8 cellular contexts compared by ENCODE assay signal in genomic region chr17:28901866-28902818, GRCh38. TPM values are rescaled to one million over a fixed set of nuclear protein-coding genes. Genes with fewer than 3 reads are reported as not detected.
A peak's percentile ranks its signal among the peaks of the same experiment; 100 is the strongest.
DNase-seq lines count a peak whose midpoint lies in the region; ATAC-seq and TF ChIP-seq lines count a peak whose summit lies in the region.

No MANE protein-coding gene starts in this region.

- no peak for TF ChIP-seq CTCF in heart left ventricle (IDR thresholded peaks at IDR 0.05)

- peak overlapping the region; percentile 76 to 97 (median 90) for H3K4me2 ChIP-seq in BLaER1 treated with 17β-estradiol and CSF1 and Interleukin-3, amounts not matched to agents 10 nM and 100 nM

- peaks cover 40 to 59% (median 49%) of the 10 kb centered on the region in 10 experiments for H3K4me1 ChIP-seq in BLaER1 treated with 17β-estradiol and CSF1 and Interleukin-3, amounts not matched to agents 10 nM and 100 nM
- peaks cover 0 to 36% (median 19%) of the 10 kb centered on the region in 12 donors for H3K4me1 ChIP-seq in heart left ventricle
- peaks cover 11% of the 10 kb centered on the region for H3K4me1 ChIP-seq in rectal smooth muscle tissue (ENCODE audit: control insufficient read depth, insufficient read depth, low read length)

- H3K27ac Mint-ChIP-seq in activated naive CD4-positive, alpha-beta T cell treated with anti-CD3 and anti-CD28 coated beads, Interleukin-2, amount 10 ng/mL, durations not matched to agents 7 days and 5 days, result peak overlapping the region; percentile 94

- H3K4me3 ChIP-seq in BLaER1 treated with 17β-estradiol and CSF1 and Interleukin-3, amounts not matched to agents 10 nM and 100 nM, result peak overlapping the region; percentile 72 to 82 (median 80)
- H3K4me3 ChIP-seq in heart left ventricle (peak overlapping the region; percentile 51 to 96 (median 76)), rectal smooth muscle tissue (ENCODE audit: low read length) (peak overlapping the region; percentile 69)

- H3K27me3 Mint-ChIP-seq in activated naive CD4-positive, alpha-beta T cell treated with anti-CD3 and anti-CD28 coated beads, Interleukin-2, amount 10 ng/mL, durations not matched to agents 7 days and 5 days, result no peaks in the 10 kb centered on the region

- ATAC-seq in GM19463 (IDR thresholded peaks at IDR 0.05; ENCODE audit: unreplicated experiment) (peak; percentile 24), heart left ventricle (peak in 3 of 4 donors; percentile 11 to 64 (median 27))

- H3K9me3 ChIP-seq in BLaER1 treated with 17β-estradiol and CSF1 and Interleukin-3, amounts not matched to agents 10 nM and 100 nM (replicated peaks in 1 of 11), result no peaks in the 10 kb centered on the region
- H3K9me3 ChIP-seq in heart left ventricle, result no peaks in the 10 kb centered on the region

- intact Hi-C loops in heart left ventricle (cut with DNase I), result loop anchor here in 5 of 10 donors (5.0 kb wide), 3 partner anchors 45 to 140 kb away; no protein-coding TSS in a partner anchor

- peaks cover 48% of the 10 kb centered on the region for H3K36me3 Mint-ChIP-seq in activated naive CD4-positive, alpha-beta T cell treated with anti-CD3 and anti-CD28 coated beads, Interleukin-2, amount 10 ng/mL, durations not matched to agents 7 days and 5 days

- no peak for TF ChIP-seq POLR2A in heart left ventricle (IDR thresholded peaks at IDR 0.05)

- no peaks in the 10 kb centered on the region for H3K9me3 Mint-ChIP-seq in activated naive CD4-positive, alpha-beta T cell treated with anti-CD3 and anti-CD28 coated beads, Interleukin-2, amount 10 ng/mL, durations not matched to agents 7 days and 5 days

- peak; percentile 56 for DNase-seq in HT-29 (ENCODE audit: low spot score)
- peak; percentile 73 for DNase-seq in activated naive CD4-positive, alpha-beta T cell treated with anti-CD3 and anti-CD28 coated beads, Interleukin-2, amount 10 ng/mL, durations not matched to agents 7 days and 5 days
- DNase-seq in heart left ventricle, result peak in 3 of 5 donors; percentile 35 to 54 (median 52)
- DNase-seq in superior temporal gyrus (ENCODE audit: extremely low spot score), result no peak

- H3K9ac ChIP-seq in BLaER1 treated with 17β-estradiol and CSF1 and Interleukin-3, amounts not matched to agents 10 nM and 100 nM, result peak overlapping the region; percentile 78 to 93 (median 87)
- H3K9ac ChIP-seq in rectal smooth muscle tissue (ENCODE audit: low read length), result no peak overlapping the region

- peaks cover 0 to 41% (median 19%) of the 10 kb centered on the region in 11 experiments; a peak in 13 of 22 replicates for H4K20me1 ChIP-seq in BLaER1 treated with 17β-estradiol and CSF1 and Interleukin-3, amounts not matched to agents 10 nM and 100 nM

- CTCF ChIA-PET in activated naive CD4-positive, alpha-beta T cell treated with anti-CD3 and anti-CD28 coated beads, Interleukin-2, amount 10 ng/mL, durations not matched to agents 7 days and 5 days (lab: Charles Lee), result interaction anchor here (0.6 to 8.6 kb wide), 17 partner anchors 10 to 215 kb away, joined by 3 to 47 read pairs (median 5); partner anchors contain the start of genes PHF12 and RPL23A

- H3K27ac ChIP-seq in BLaER1 treated with 17β-estradiol and CSF1 and Interleukin-3, amounts not matched to agents 10 nM and 100 nM, result peak overlapping the region; percentile 29 to 91 (median 83); a peak in 21 of 22 replicates
- H3K27ac ChIP-seq in heart left ventricle (peak overlapping the region in 11 of 12 donors; percentile 58 to 86 (median 78)), rectal smooth muscle tissue (ENCODE audit: low read depth, low read length) (peak overlapping the region; percentile 51)

- H3K4me1 Mint-ChIP-seq in activated naive CD4-positive, alpha-beta T cell treated with anti-CD3 and anti-CD28 coated beads, Interleukin-2, amount 10 ng/mL, durations not matched to agents 7 days and 5 days, result peaks cover 51% of the 10 kb centered on the region

- WGBS in heart left ventricle, 4 donors, result 5 to 8% (median 7%) methylated on average over 41 to 62 of the region's 62 CpGs

- H3K4me3 Mint-ChIP-seq in activated naive CD4-positive, alpha-beta T cell treated with anti-CD3 and anti-CD28 coated beads, Interleukin-2, amount 10 ng/mL, durations not matched to agents 7 days and 5 days, result peak overlapping the region; percentile 93

- H3K27me3 ChIP-seq in BLaER1 treated with 17β-estradiol and CSF1 and Interleukin-3, amounts not matched to agents 10 nM and 100 nM, result no peaks in the 10 kb centered on the region
- H3K27me3 ChIP-seq in heart left ventricle (no peaks in the 10 kb centered on the region), rectal smooth muscle tissue (ENCODE audit: control insufficient read depth, insufficient read depth, low read length) (no peaks in the 10 kb centered on the region)

- H3K36me3 ChIP-seq in BLaER1 treated with 17β-estradiol and CSF1 and Interleukin-3, amounts not matched to agents 10 nM and 100 nM, result peaks cover 14 to 41% (median 22%) of the 10 kb centered on the region in 11 experiments
- H3K36me3 ChIP-seq in heart left ventricle (peaks cover 0 to 22% (median 15%) of the 10 kb centered on the region in 9 donors), rectal smooth muscle tissue (ENCODE audit: control insufficient read depth, insufficient read depth, low read length) (peaks cover 13% of the 10 kb centered on the region)

TF ChIP-seq in PFSK-1, 5 proteins besides CTCF, POLR2A, EP300 and RAD21:
- TF ChIP-seq TAF1 (IDR thresholded peaks at IDR 0.05; ENCODE audit: borderline replicate concordance, insufficient read depth, low read length) (peak; percentile 32; the same call in 1 of the 2 replicates), FOXP2 (optimal IDR thresholded peaks at IDR 0.05; ENCODE audit: borderline replicate concordance, extremely low read depth, extremely low read length, insufficient read depth) (no peak)
TF ChIP-seq in PFSK-1: peak in this region for 1.

RNA-seq across cellular contexts. Expression of gene DHRS13, which starts 0.7 kb away (rescaled TPM):
- total RNA-seq in HT-29 (2014; rRNA removed; shearing (Covaris generic)), result 15.2 and 17.6 TPM in 2 replicates
- polyA plus RNA-seq in PFSK-1 (2012; ENCODE audit: insufficient read length, low read depth), result 18.8 TPM
- 1 to 10 TPM; 2.2 to 4.8 (median 2.6) TPM for total RNA-seq in heart left ventricle
- 1 to 10 TPM; 3.6 to 6.3 TPM for polyA plus RNA-seq in heart left ventricle

RNA-seq across cellular contexts. Expression of gene FLOT2, which starts 4.6 kb away (rescaled TPM):
- 49.7 and 55.6 TPM in 2 replicates for total RNA-seq in HT-29 (2014; rRNA removed; shearing (Covaris generic))
- polyA plus RNA-seq in PFSK-1 (2012; ENCODE audit: insufficient read length, low read depth), result 237 TPM
- total RNA-seq in heart left ventricle, result 100 to 1,000 TPM in 3 of 9 donors, 10 to 100 TPM in 6; 81.1 to 139 (median 95.2) TPM
- 10 to 100 TPM; 52.7 to 68.5 TPM for polyA plus RNA-seq in heart left ventricle

RNA-seq across cellular contexts. Expression of gene ERAL1, which starts 47.3 kb away (rescaled TPM):
- 29.1 and 33.0 TPM in 2 replicates for total RNA-seq in HT-29 (2014; rRNA removed; shearing (Covaris generic))
- 83.1 TPM for polyA plus RNA-seq in PFSK-1 (2012; ENCODE audit: insufficient read length, low read depth)
- 10 to 100 TPM; 28.0 to 78.2 (median 41.1) TPM for total RNA-seq in heart left ventricle
- 10 to 100 TPM; 35.5 to 63.9 TPM for polyA plus RNA-seq in heart left ventricle

RNA-seq across cellular contexts. Expression of gene PHF12, which starts 49.2 kb away (rescaled TPM):
- total RNA-seq in HT-29 (2014; rRNA removed; shearing (Covaris generic)), result 32.0 and 34.7 TPM in 2 replicates
- polyA plus RNA-seq in PFSK-1 (2012; ENCODE audit: insufficient read length, low read depth), result 54.8 TPM
- total RNA-seq in heart left ventricle, result 10 to 100 TPM; 13.3 to 31.2 (median 21.5) TPM
- 10 to 100 TPM in 1 of 2 donors, 1 to 10 TPM in 1; 8.2 to 10.4 TPM for polyA plus RNA-seq in heart left ventricle

RNA-seq across cellular contexts. Expression of gene FAM222B, which starts 59.6 kb away (rescaled TPM):
- 9.5 and 13.0 TPM in 2 replicates for total RNA-seq in HT-29 (2014; rRNA removed; shearing (Covaris generic))
- 16.7 TPM for polyA plus RNA-seq in PFSK-1 (2012; ENCODE audit: insufficient read length, low read depth)
- 10 to 100 TPM; 14.4 to 33.2 (median 16.7) TPM for total RNA-seq in heart left ventricle
- polyA plus RNA-seq in heart left ventricle, result 10 to 100 TPM in 1 of 2 donors, 1 to 10 TPM in 1; 9.2 to 28.1 TPM
